2 cellular contexts compared by ENCODE assay signal in genomic region chr17:75684249-75684648, GRCh38.
TF ChIP-seq lines count a peak whose summit lies in the region.

No MANE protein-coding gene starts in this region.

TF ChIP-seq in SK-N-SH, 30 proteins besides CTCF, POLR2A, EP300 and RAD21 (continued from another document):
- TF ChIP-seq ZBTB33 (IDR thresholded peaks at IDR 0.05; ENCODE audit: borderline replicate concordance, low read depth) (no peak), PBX3 (IDR thresholded peaks at IDR 0.05) (no peak), TEAD4 (IDR thresholded peaks at IDR 0.05; ENCODE audit: borderline replicate concordance, insufficient read depth) (no peak), GABPA (IDR thresholded peaks at IDR 0.05; ENCODE audit: low read depth) (no peak)

TF ChIP-seq in SK-N-SH treated with all-trans-retinoic acid at 6 μM for 48 hours, 23 proteins besides CTCF, POLR2A, EP300 and RAD21 (continued from another document):
- TF ChIP-seq POU6F1 (CRISPR knock-in tag; IDR thresholded peaks at IDR 0.05; ENCODE audit: borderline replicate concordance, low read depth) (no peak), TSHZ2 (CRISPR knock-in tag; IDR thresholded peaks at IDR 0.05) (no peak), ARNTL (CRISPR knock-in tag; IDR thresholded peaks at IDR 0.05; ENCODE audit: borderline replicate concordance, low read depth) (no peak), CSRNP3 (CRISPR knock-in tag; IDR thresholded peaks at IDR 0.05) (no peak), GLIS3 (CRISPR knock-in tag; IDR thresholded peaks at IDR 0.05) (no peak), ZNF70 (CRISPR knock-in tag; IDR thresholded peaks at IDR 0.05) (no peak), CREB5 (CRISPR knock-in tag; IDR thresholded peaks at IDR 0.05; ENCODE audit: low read depth) (no peak), ZFP30 (CRISPR knock-in tag; IDR thresholded peaks at IDR 0.05) (no peak), OSR1 (CRISPR knock-in tag; IDR thresholded peaks at IDR 0.05) (no peak), ZNF8 (CRISPR knock-in tag; IDR thresholded peaks at IDR 0.05) (no peak), ESRRG (CRISPR knock-in tag; IDR thresholded peaks at IDR 0.05) (no peak), ZC3H10 (CRISPR knock-in tag; IDR thresholded peaks at IDR 0.05) (no peak), ISL1 (CRISPR knock-in tag; IDR thresholded peaks at IDR 0.05) (no peak), PATZ1 (CRISPR knock-in tag; IDR thresholded peaks at IDR 0.05; ENCODE audit: borderline replicate concordance) (no peak)
